Comparison of ENCODE assay signal across 23 cellular contexts in genomic region chr3:188641076-188641475, GRCh38.
DNase-seq lines count a peak whose midpoint lies in the region; ATAC-seq, FAIRE-seq and TF ChIP-seq lines count a peak whose summit lies in the region.
"Had no signal": no experiment of that assay in that cellular context is flagged by ENCODE, and none has a peak within 500 bp of the region (broad histone marks: within the 10 kb centered on the region; RNA-seq: fewer than 3 reads in every experiment).

No MANE protein-coding gene starts in this region.

- H3K9me3 ChIP-seq in PC-3 (ENCODE audit: low read length) (no peaks in the 10 kb centered on the region), right atrium auricular region (no peaks in the 10 kb centered on the region), suprapubic skin (no peaks in the 10 kb centered on the region), MM.1S (replicated peaks; ENCODE audit: insufficient read depth, low read length) (no peaks in the 10 kb centered on the region), Karpas-422 (ENCODE audit: low read length) (no peaks in the 10 kb centered on the region)
- H3K9me3 ChIP-seq: BLaER1, HAP-1, SK-N-SH had no signal

- H3F3A ChIP-seq in PC-3 (ENCODE audit: low read length, unreplicated experiment) (no peaks in the 10 kb centered on the region), MM.1S (ENCODE audit: insufficient read depth, low read length) (no peaks in the 10 kb centered on the region)

- CTCF ChIA-PET in PC-3 (lab: Charles Lee) = no interaction called here

- no peaks in the 10 kb centered on the region for H3K36me3 ChIP-seq in PC-3 (ENCODE audit: low read depth, low read length)
- no peaks in the 10 kb centered on the region for H3K36me3 ChIP-seq in right atrium auricular region
- no peaks in the 10 kb centered on the region for H3K36me3 ChIP-seq in suprapubic skin
- no peaks in the 10 kb centered on the region for H3K36me3 ChIP-seq in MM.1S (replicated peaks; ENCODE audit: insufficient read depth, low read length)
- no peaks in the 10 kb centered on the region for H3K36me3 ChIP-seq in Karpas-422 (ENCODE audit: insufficient read depth, low read length)
- H3K36me3 ChIP-seq: BLaER1, HAP-1 had no signal

- no TSS peak for BruUV-seq in PC-3 (replicated peaks; lab: Mats Ljungman, UMichigan)

- TF ChIP-seq CTCF in PC-3 (conservative IDR thresholded peaks at IDR 0.05; ENCODE audit: low read depth, low read length) = no peak
- TF ChIP-seq CTCF in right atrium auricular region (IDR thresholded peaks at IDR 0.05) = no peak
- no peak for TF ChIP-seq CTCF in suprapubic skin (IDR thresholded peaks at IDR 0.05)
- no peak for TF ChIP-seq CTCF in MM.1S (IDR thresholded peaks at IDR 0.05; ENCODE audit: low read length)

- intact Hi-C loops in PC-3 (cut with micrococcal nuclease) = no loop called here

- peak; percentile 40 for ATAC-seq in PC-3
- ATAC-seq: GM12878, GM23338 had no signal

- 76% methylated on average over 3 of the region's 3 CpGs for WGBS in suprapubic skin

- TF ChIP-seq POLR2A in suprapubic skin (IDR thresholded peaks at IDR 0.05) = no peak

- no peak overlapping the region for H2AFZ ChIP-seq in PC-3 (ENCODE audit: low read length)
- no peak overlapping the region for H2AFZ ChIP-seq in MM.1S (ENCODE audit: low read length)
- H2AFZ ChIP-seq in Karpas-422 (ENCODE audit: low read length) = no peak overlapping the region
- H2AFZ ChIP-seq: GM23338 had no signal

- POLR2A ChIA-PET in PC-3 (lab: Charles Lee; ENCODE audit: unreplicated experiment) = no interaction called here

- H3K9ac ChIP-seq in PC-3 (ENCODE audit: low read length) (no peak overlapping the region), MM.1S (ENCODE audit: low read length) (no peak overlapping the region), Karpas-422 (ENCODE audit: low read length) (no peak overlapping the region)
- H3K9ac ChIP-seq: BLaER1, SK-N-SH had no signal

- H3K79me2 ChIP-seq in PC-3 (ENCODE audit: low read length) (no peaks in the 10 kb centered on the region), MM.1S (ENCODE audit: low read length) (no peaks in the 10 kb centered on the region), Karpas-422 (ENCODE audit: low read length) (no peaks in the 10 kb centered on the region)

- no peak overlapping the region for H3K4me2 ChIP-seq in PC-3 (ENCODE audit: low read length)
- H3K4me2 ChIP-seq in MM.1S (ENCODE audit: low read depth, low read length) = no peak overlapping the region
- no peak overlapping the region for H3K4me2 ChIP-seq in Karpas-422 (ENCODE audit: low read depth, low read length, poor library complexity, severe bottlenecking)
- H3K4me2 ChIP-seq: BLaER1, GM23338, SK-N-SH had no signal

- H3K4me1 ChIP-seq in PC-3 (ENCODE audit: insufficient read depth, low read length) (no peaks in the 10 kb centered on the region), right atrium auricular region (peaks cover 0 to 20% of the 10 kb centered on the region in 2 donors), suprapubic skin (peaks cover 6% of the 10 kb centered on the region), MM.1S (ENCODE audit: low read length) (no peaks in the 10 kb centered on the region), Karpas-422 (ENCODE audit: low read length) (no peaks in the 10 kb centered on the region)
- H3K4me1 ChIP-seq: HAP-1 had no signal

- no peaks in the 10 kb centered on the region for H3K27me3 ChIP-seq in PC-3 (ENCODE audit: low read length)
- no peaks in the 10 kb centered on the region for H3K27me3 ChIP-seq in right atrium auricular region
- no peaks in the 10 kb centered on the region for H3K27me3 ChIP-seq in suprapubic skin
- H3K27me3 ChIP-seq in MM.1S (replicated peaks; ENCODE audit: insufficient read depth, low read length) = no peaks in the 10 kb centered on the region
- no peaks in the 10 kb centered on the region for H3K27me3 ChIP-seq in Karpas-422 (ENCODE audit: low read length)
- H3K27me3 ChIP-seq: BLaER1 had no signal

- DNase-seq in PC-3 (no peak), fibroblast of gingiva (ENCODE audit: low read depth) (peak; percentile 18), right atrium auricular region (ENCODE audit: low spot score) (no peak), suprapubic skin (ENCODE audit: low spot score in 2 of 2) (no peak), MM.1S (no peak), Karpas-422 (no peak), GM19239 (ENCODE audit: insufficient read length, low spot score) (no peak), NCI-H2081 treated with DMSO at 0.1 percent for 48 hours (lab: John Stamatoyannopoulos, UW) (no peak)
- DNase-seq: ACHN; CD4-positive, alpha-beta T cell; COR-L47; DND-41; KBM-7; NCI-H1105 treated with DMSO at 0.1 percent for 48 hours; NCI-H2081; NCI-H446 treated with DMSO at 0.1 percent for 48 hours; NCI-H526 treated with DMSO at 0.1 percent for 48 hours; SHP77 treated with DMSO at 0.1 percent for 48 hours; SK-N-SH had no signal

- no peak for FAIRE-seq in GM19239 (lab: Jason Lieb, UNC)
- FAIRE-seq: GM12878 had no signal

- H3K9me2 ChIP-seq in PC-3 (replicated peaks; ENCODE audit: low read length) (no peaks in the 10 kb centered on the region), MM.1S (replicated peaks; ENCODE audit: insufficient read depth, low read length) (no peaks in the 10 kb centered on the region), Karpas-422 (replicated peaks; ENCODE audit: insufficient read depth, low read length) (no peaks in the 10 kb centered on the region)
- H3K9me2 ChIP-seq: SK-N-SH had no signal

- no peak for TF ChIP-seq EP300 in suprapubic skin (IDR thresholded peaks at IDR 0.05)

- H4K20me1 ChIP-seq in PC-3 (ENCODE audit: low read length) = no peaks in the 10 kb centered on the region
- no peaks in the 10 kb centered on the region for H4K20me1 ChIP-seq in MM.1S (ENCODE audit: insufficient read depth, low read length)
- H4K20me1 ChIP-seq in Karpas-422 (ENCODE audit: insufficient read depth, low read depth, low read length) = no peaks in the 10 kb centered on the region
- H4K20me1 ChIP-seq: BLaER1 had no signal

- no peak overlapping the region for H3K4me3 ChIP-seq in PC-3 (ENCODE audit: low read length)
- H3K4me3 ChIP-seq in right atrium auricular region = no peak overlapping the region
- no peak overlapping the region for H3K4me3 ChIP-seq in suprapubic skin
- no peak overlapping the region for H3K4me3 ChIP-seq in MM.1S (ENCODE audit: low read length)
- no peak overlapping the region for H3K4me3 ChIP-seq in Karpas-422 (ENCODE audit: low read length)
- H3K4me3 ChIP-seq: BLaER1, GM12878, GM23338, HAP-1 had no signal

- H3K27ac ChIP-seq in PC-3 (ENCODE audit: low read length) = no peak overlapping the region
- H3K27ac ChIP-seq in right atrium auricular region = peak overlapping the region; percentile 43 to 82
- peak overlapping the region; percentile 18 for H3K27ac ChIP-seq in suprapubic skin
- H3K27ac ChIP-seq in MM.1S (ENCODE audit: low read length) = no peak overlapping the region
- no peak overlapping the region for H3K27ac ChIP-seq in Karpas-422 (ENCODE audit: low read length)
- H3K27ac ChIP-seq: BLaER1 had no signal

Comparison
In these comparisons a context has a peak if more than half of its experiments do, and no peak if none do; other contexts are left out.
1. H3K27ac ChIP-seq: peak in right atrium auricular region (2 of 2) and suprapubic skin (single experiment); none in PC-3 (single experiment), MM.1S (single experiment) and Karpas-422 (single experiment).